ENCODE assay signal across 8 cellular contexts in genomic region chr7:99374121-99375064, GRCh38. TPM values are rescaled to one million over a fixed set of nuclear protein-coding genes. Genes with fewer than 3 reads are reported as not detected.
DNase-seq lines count a peak whose midpoint lies in the region; ATAC-seq and TF ChIP-seq lines count a peak whose summit lies in the region.

TSS of gene ARPC1B (plus strand) at chr7:99374730. CDS start at chr7:99385715, 10,985 bp downstream.

- peak within 1 kb of the TSS; percentile 88 for H3K4me3 ChIP-seq in effector memory CD4-positive, alpha-beta T cell (ENCODE audit: insufficient read depth, low read depth, low read length, poor library complexity, severe bottlenecking)
- peak within 1 kb of the TSS; percentile 84 to 89 for H3K4me3 ChIP-seq in mesenchymal stem cell (ENCODE audit: insufficient read depth in 1 of 2, low read depth in 1 of 2, low read length in 2 of 2)

- H3K9me3 ChIP-seq in effector memory CD4-positive, alpha-beta T cell (ENCODE audit: control insufficient read depth, low read length), result no peaks in the 10 kb centered on the region
- H3K9me3 ChIP-seq in mesenchymal stem cell (ENCODE audit: control insufficient read depth, low read length), result no peaks in the 10 kb centered on the region

- CTCF ChIA-PET in activated CD4-positive, alpha-beta memory T cell treated with anti-CD3 and anti-CD28 coated beads, Interleukin-2, amount 10 ng/mL, durations not matched to agents 7 days and 5 days (lab: Charles Lee), result interaction anchor here (1.4 kb wide), 1 partner anchor 12 kb away, joined by 3 read pairs; no protein-coding TSS in a partner anchor

- ATAC-seq in HG03025 (IDR thresholded peaks at IDR 0.05; ENCODE audit: low FRiP score, unreplicated experiment), result peak; percentile 43

- under 1% methylated on average over 79 of the region's 94 CpGs for WGBS in mesenchymal stem cell

- peak within 1 kb of the TSS; percentile 93 for H4K8ac ChIP-seq in mesenchymal stem cell (ENCODE audit: low read length)

- H3K36me3 Mint-ChIP-seq in activated CD4-positive, alpha-beta memory T cell treated with anti-CD3 and anti-CD28 coated beads, Interleukin-2, amount 10 ng/mL, durations not matched to agents 7 days and 5 days (ENCODE audit: low read depth), result peaks cover 25% of the 10 kb centered on the region

- peak within 1 kb of the TSS; percentile 83 for H3K27ac Mint-ChIP-seq in activated CD4-positive, alpha-beta memory T cell treated with anti-CD3 and anti-CD28 coated beads, Interleukin-2, amount 10 ng/mL, durations not matched to agents 7 days and 5 days

- DNase-seq in AG08395 (ENCODE audit: low spot score), result peak; percentile 94
- peak; percentile 13 for DNase-seq in NCI-H748 treated with DMSO at 0.1 percent for 48 hours (lab: John Stamatoyannopoulos, UW)
- peak; percentile 87 for DNase-seq in activated CD4-positive, alpha-beta memory T cell treated with anti-CD3 and anti-CD28 coated beads, Interleukin-2, amount 10 ng/mL, durations not matched to agents 7 days and 5 days
- peak; percentile 75 to 78 (median 78) for DNase-seq in effector memory CD4-positive, alpha-beta T cell
- DNase-seq in mesenchymal stem cell, result peak; percentile 76
- DNase-seq in stimulated activated CD8-positive, alpha-beta memory T cell treated with anti-CD3 and anti-CD28 coated beads, Interleukin-15, amount 100 ng/mL, for 4 hours (ENCODE audit: low read depth in 2 of 2), result peak; percentile 68 to 76

- H2BK5ac ChIP-seq in mesenchymal stem cell (ENCODE audit: low read depth, low read length, poor library complexity, severe bottlenecking), result peak within 1 kb of the TSS; percentile 26

- peaks cover 17% of the 10 kb centered on the region for H3K4me1 ChIP-seq in effector memory CD4-positive, alpha-beta T cell (ENCODE audit: control insufficient read depth, insufficient read depth, low read length, poor library complexity, severe bottlenecking)
- peaks cover 23% of the 10 kb centered on the region for H3K4me1 ChIP-seq in mesenchymal stem cell (ENCODE audit: control insufficient read depth, insufficient read depth, low read depth, low read length)

- H3K18ac ChIP-seq in mesenchymal stem cell (ENCODE audit: low read depth in 1 of 2, low read length in 2 of 2), result peak within 1 kb of the TSS; percentile 91 to 98

- H3K79me1 ChIP-seq in mesenchymal stem cell (replicated peaks; ENCODE audit: low read length, poor library complexity, severe bottlenecking), result peaks cover 6% of the 10 kb centered on the region

- H3K27ac ChIP-seq in effector memory CD4-positive, alpha-beta T cell (ENCODE audit: insufficient read depth, low read length, poor library complexity, severe bottlenecking), result peak within 1 kb of the TSS; percentile 92
- H3K27ac ChIP-seq in mesenchymal stem cell (ENCODE audit: low read length, poor library complexity, severe bottlenecking), result peak within 1 kb of the TSS; percentile 25

- peak within 1 kb of the TSS in 1 of 2 experiments; percentile 80 for H3K23ac ChIP-seq in mesenchymal stem cell (ENCODE audit: low read length in 2 of 2)

- H3K9me3 Mint-ChIP-seq in activated CD4-positive, alpha-beta memory T cell treated with anti-CD3 and anti-CD28 coated beads, Interleukin-2, amount 10 ng/mL, durations not matched to agents 7 days and 5 days, result no peaks in the 10 kb centered on the region

- TF ChIP-seq POLR2A in GM18526 (IDR thresholded peaks at IDR 0.05; ENCODE audit: extremely low read depth, insufficient read length), result peak; percentile 85

- H4K91ac ChIP-seq in mesenchymal stem cell (ENCODE audit: low read length), result peak within 1 kb of the TSS; percentile 87

- peak within 1 kb of the TSS in 1 of 2 experiments; percentile 45 for H2BK12ac ChIP-seq in mesenchymal stem cell (ENCODE audit: low read length in 2 of 2)

- H3K14ac ChIP-seq in mesenchymal stem cell (ENCODE audit: low read length in 2 of 2), result peak within 1 kb of the TSS; percentile 83 to 88

- H3K4me3 Mint-ChIP-seq in activated CD4-positive, alpha-beta memory T cell treated with anti-CD3 and anti-CD28 coated beads, Interleukin-2, amount 10 ng/mL, durations not matched to agents 7 days and 5 days, result peak within 1 kb of the TSS; percentile 80

- H3K27me3 Mint-ChIP-seq in activated CD4-positive, alpha-beta memory T cell treated with anti-CD3 and anti-CD28 coated beads, Interleukin-2, amount 10 ng/mL, durations not matched to agents 7 days and 5 days, result no peaks in the 10 kb centered on the region

- H3K27me3 ChIP-seq in effector memory CD4-positive, alpha-beta T cell (replicated peaks; ENCODE audit: control insufficient read depth, insufficient read depth, low read length, poor library complexity, severe bottlenecking), result no peaks in the 10 kb centered on the region
- H3K27me3 ChIP-seq in mesenchymal stem cell (ENCODE audit: control insufficient read depth in 1 of 2, insufficient read depth in 1 of 2, low read length in 2 of 2), result no peaks in the 10 kb centered on the region

- peak within 1 kb of the TSS; percentile 93 for H2BK120ac ChIP-seq in mesenchymal stem cell (ENCODE audit: low read depth, low read length)

- H3K4ac ChIP-seq in mesenchymal stem cell (ENCODE audit: low read depth in 1 of 2, low read length in 2 of 2), result peak within 1 kb of the TSS; percentile 80 to 97

- H3K9ac ChIP-seq in mesenchymal stem cell (ENCODE audit: low read length), result peak within 1 kb of the TSS; percentile 82

- H3K36me3 ChIP-seq in effector memory CD4-positive, alpha-beta T cell (ENCODE audit: control insufficient read depth, insufficient read depth, low read length), result peaks cover 12% of the 10 kb centered on the region
- peaks cover 17 to 30% of the 10 kb centered on the region in 2 experiments for H3K36me3 ChIP-seq in mesenchymal stem cell (ENCODE audit: control insufficient read depth in 1 of 2, insufficient read depth in 2 of 2, low read depth in 1 of 2, low read length in 2 of 2)

- H3K4me2 ChIP-seq in mesenchymal stem cell (ENCODE audit: low read length, poor library complexity, severe bottlenecking), result peak within 1 kb of the TSS; percentile 98

- H2AFZ ChIP-seq in mesenchymal stem cell (ENCODE audit: low read depth, low read length), result peak within 1 kb of the TSS; percentile 78

- POLR2A ChIA-PET in activated CD4-positive, alpha-beta memory T cell treated with anti-CD3 and anti-CD28 coated beads, Interleukin-2, amount 10 ng/mL, durations not matched to agents 7 days and 5 days (lab: Charles Lee), result interaction anchor here (0.5 to 8.2 kb wide), 16 partner anchors 7 to 184 kb away, joined by 3 to 93 read pairs (median 4); partner anchors contain the start of genes BUD31, PDAP1 and ZNF655

- H2AK5ac ChIP-seq in mesenchymal stem cell (ENCODE audit: low read length, severe bottlenecking), result peak within 1 kb of the TSS; percentile 65

- peaks cover 48% of the 10 kb centered on the region for H3K4me1 Mint-ChIP-seq in activated CD4-positive, alpha-beta memory T cell treated with anti-CD3 and anti-CD28 coated beads, Interleukin-2, amount 10 ng/mL, durations not matched to agents 7 days and 5 days

- H2BK15ac ChIP-seq in mesenchymal stem cell (ENCODE audit: low read depth, poor library complexity, severe bottlenecking), result peak within 1 kb of the TSS; percentile 96

RNA-seq across cellular contexts. Expression of gene ARPC1B, which starts in this region (rescaled TPM):
- 100 to 1,000 TPM; 396 to 397 TPM for total RNA-seq in activated CD4-positive, alpha-beta memory T cell treated with anti-CD3 and anti-CD28 coated beads, Interleukin-2, amount 10 ng/mL, durations not matched to agents 7 days and 5 days
- polyA plus RNA-seq in mesenchymal stem cell (2013, experiment 1 of 2), result 211 TPM
- 214 TPM for polyA plus RNA-seq in mesenchymal stem cell (2013, experiment 2 of 2)

Comparison
In these comparisons a context has a peak if more than half of its experiments do, and no peak if none do; other contexts are left out.
1. Peak in every context shown above with its lines: DNase-seq, ATAC-seq, H3K4me3 ChIP-seq and H3K27ac ChIP-seq.
2. DNase-seq: peak in every context shown above with its lines; median percentile 94 in AG08395; 87 in activated CD4-positive, alpha-beta memory T cell treated with anti-CD3 and anti-CD28 coated beads, Interleukin-2, amount 10 ng/mL, durations not matched to agents 7 days and 5 days; 78 in effector memory CD4-positive, alpha-beta T cell; 76 in mesenchymal stem cell; 72 in stimulated activated CD8-positive, alpha-beta memory T cell treated with anti-CD3 and anti-CD28 coated beads, Interleukin-15, amount 100 ng/mL, for 4 hours; 13 in NCI-H748 treated with DMSO at 0.1 percent for 48 hours.